ENCODE assay signal across 8 cellular contexts in the genomic region with DNA sequence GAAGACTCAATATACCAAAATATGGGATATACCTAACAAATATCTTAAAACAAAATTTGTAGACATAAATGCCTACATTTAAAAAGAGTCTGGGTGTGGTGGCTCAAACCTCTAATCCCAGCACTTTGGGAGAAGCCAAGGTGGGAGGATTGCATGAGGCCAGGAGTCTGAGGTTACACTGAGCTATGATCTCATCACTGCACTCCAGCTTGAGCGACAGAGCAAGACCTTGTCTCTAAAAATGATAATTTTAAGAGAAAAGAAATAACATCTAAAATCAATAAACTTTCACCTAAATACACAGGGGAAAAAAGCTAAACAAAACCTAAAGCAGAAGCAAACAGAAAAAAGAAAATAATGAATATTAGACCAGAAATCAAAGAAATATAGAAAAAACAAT.
"Had no signal": no experiment of that assay in that cellular context is flagged by ENCODE, and none has a peak within 500 bp of the region (broad histone marks: within the 10 kb centered on the region; RNA-seq: fewer than 3 reads in every experiment).

No MANE protein-coding gene starts in this region.

- H3K4me3 ChIP-seq: GM23338 had no signal

- ATAC-seq: GM23338, HepG2 had no signal

- H3K27ac ChIP-seq: HL-60 had no signal

- DNase-seq: H9, HCEC 1CT, KBM-7 had no signal

- FAIRE-seq: H1, H54, HepG2 had no signal
